1 cellular context compared by ENCODE assay signal in genomic region chr21:45287438-45288391, GRCh38.
TF ChIP-seq lines count a peak whose summit lies in the region.

A gene with protein sequence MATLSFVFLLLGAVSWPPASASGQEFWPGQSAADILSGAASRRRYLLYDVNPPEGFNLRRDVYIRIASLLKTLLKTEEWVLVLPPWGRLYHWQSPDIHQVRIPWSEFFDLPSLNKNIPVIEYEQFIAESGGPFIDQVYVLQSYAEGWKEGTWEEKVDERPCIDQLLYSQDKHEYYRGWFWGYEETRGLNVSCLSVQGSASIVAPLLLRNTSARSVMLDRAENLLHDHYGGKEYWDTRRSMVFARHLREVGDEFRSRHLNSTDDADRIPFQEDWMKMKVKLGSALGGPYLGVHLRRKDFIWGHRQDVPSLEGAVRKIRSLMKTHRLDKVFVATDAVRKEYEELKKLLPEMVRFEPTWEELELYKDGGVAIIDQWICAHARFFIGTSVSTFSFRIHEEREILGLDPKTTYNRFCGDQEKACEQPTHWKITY (minus strand): TSS chr21:45287895. CDS start chr21:45287871, 24 bp downstream.

TF ChIP-seq in liver, 16 proteins besides CTCF, POLR2A, EP300 and RAD21 (continued from another document):
- TF ChIP-seq, protein P1, sequence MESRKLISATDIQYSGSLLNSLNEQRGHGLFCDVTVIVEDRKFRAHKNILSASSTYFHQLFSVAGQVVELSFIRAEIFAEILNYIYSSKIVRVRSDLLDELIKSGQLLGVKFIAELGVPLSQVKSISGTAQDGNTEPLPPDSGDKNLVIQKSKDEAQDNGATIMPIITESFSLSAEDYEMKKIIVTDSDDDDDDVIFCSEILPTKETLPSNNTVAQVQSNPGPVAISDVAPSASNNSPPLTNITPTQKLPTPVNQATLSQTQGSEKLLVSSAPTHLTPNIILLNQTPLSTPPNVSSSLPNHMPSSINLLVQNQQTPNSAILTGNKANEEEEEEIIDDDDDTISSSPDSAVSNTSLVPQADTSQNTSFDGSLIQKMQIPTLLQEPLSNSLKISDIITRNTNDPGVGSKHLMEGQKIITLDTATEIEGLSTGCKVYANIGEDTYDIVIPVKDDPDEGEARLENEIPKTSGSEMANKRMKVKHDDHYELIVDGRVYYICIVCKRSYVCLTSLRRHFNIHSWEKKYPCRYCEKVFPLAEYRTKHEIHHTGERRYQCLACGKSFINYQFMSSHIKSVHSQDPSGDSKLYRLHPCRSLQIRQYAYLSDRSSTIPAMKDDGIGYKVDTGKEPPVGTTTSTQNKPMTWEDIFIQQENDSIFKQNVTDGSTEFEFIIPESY (IDR thresholded peaks at IDR 0.05), result no peak
- no peak for TF ChIP-seq HNF4A (conservative IDR thresholded peaks at IDR 0.05)
TF ChIP-seq in liver: peak in this region for 5.
